In the genomic region with DNA sequence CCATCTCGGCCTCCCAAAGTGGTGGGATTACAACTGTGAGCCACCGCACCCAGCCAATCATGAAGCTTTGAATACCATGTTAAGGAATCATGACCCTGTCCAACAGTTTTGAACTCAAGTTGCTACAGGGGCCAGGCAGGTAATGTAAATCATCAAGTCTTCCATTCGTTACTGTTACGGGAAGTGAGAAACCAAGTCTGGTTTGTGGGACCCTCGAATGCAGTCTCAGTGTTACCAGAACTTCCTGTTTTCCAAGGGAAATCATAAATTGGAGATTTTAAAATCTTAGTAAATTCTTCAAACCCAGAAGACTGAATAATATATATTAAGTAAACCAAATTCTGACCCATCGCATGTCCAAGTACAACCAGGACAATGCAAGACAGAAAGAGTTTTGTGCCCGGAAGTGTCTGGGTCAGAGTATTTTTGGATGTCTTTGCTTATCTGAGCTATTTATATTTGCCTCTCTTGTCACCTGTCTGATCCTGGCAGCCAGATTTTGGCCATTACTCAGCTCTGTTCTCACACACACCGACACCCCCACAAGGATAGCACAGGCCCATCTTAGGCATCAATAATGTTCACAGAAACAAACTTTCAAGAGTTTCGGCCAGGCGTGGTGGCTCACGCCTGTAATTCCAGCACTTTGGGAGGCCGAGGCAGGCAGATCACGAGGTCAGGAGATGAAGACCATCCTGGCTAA, we compare ENCODE assay signal across 12 cellular contexts. TPM values are rescaled to one million over a fixed set of nuclear protein-coding genes. Genes with fewer than 3 reads are reported as not detected.
DNase-seq lines count a peak whose midpoint lies in the region; ATAC-seq and TF ChIP-seq lines count a peak whose summit lies in the region.
"Had no signal": no experiment of that assay in that cellular context is flagged by ENCODE, and none has a peak within 500 bp of the region (broad histone marks: within the 10 kb centered on the region; RNA-seq: fewer than 3 reads in every experiment).

No MANE protein-coding gene starts in this region.

- peak overlapping the region; percentile 64 for H3K4me3 Mint-ChIP-seq in activated naive CD4-positive, alpha-beta T cell treated with anti-CD3 and anti-CD28 coated beads, Interleukin-2, amount 50 U/mL, for 24 hours
- H3K4me3 Mint-ChIP-seq in T-cell = peak overlapping the region; percentile 13 to 72 (median 66)

- WGBS in stomach, 5 donors = 69 to 74% (median 71%) methylated on average over 13 of the region's 13 CpGs

- TF ChIP-seq EP300 in stomach (IDR thresholded peaks at IDR 0.05) = no peak

- DNase-seq in activated naive CD4-positive, alpha-beta T cell (lab: John Stamatoyannopoulos, UW) = no peak
- DNase-seq in T-cell (no peak), right atrium auricular region (ENCODE audit: low spot score) (no peak), stomach (no peak), medulla oblongata (ENCODE audit: extremely low spot score) (no peak), vagina (ENCODE audit: extremely low spot score in 2 of 2) (no peak)
- DNase-seq: amygdala; NCI-H510A; stimulated activated CD4-positive, alpha-beta T cell treated with anti-CD3 and anti-CD28 coated beads, Interleukin-12 subunit alpha, Interleukin-12 subunit beta, amount 100 ng/mL, for 4 hours had no signal

- TF ChIP-seq CTCF in right atrium auricular region (IDR thresholded peaks at IDR 0.05) (no peak), stomach (IDR thresholded peaks at IDR 0.05) (no peak), vagina (IDR thresholded peaks at IDR 0.05) (no peak)

- H3K27ac Mint-ChIP-seq in activated naive CD4-positive, alpha-beta T cell treated with anti-CD3 and anti-CD28 coated beads, Interleukin-2, amount 50 U/mL, for 24 hours = peak overlapping the region; percentile 88
- H3K27ac Mint-ChIP-seq in T-cell = peak overlapping the region; percentile 92 to 95

- no peak overlapping the region for H3K4me3 ChIP-seq in right atrium auricular region
- no peak overlapping the region for H3K4me3 ChIP-seq in stomach
- no peak overlapping the region for H3K4me3 ChIP-seq in vagina

- H3K27ac ChIP-seq in right atrium auricular region = peak overlapping the region; percentile 80 to 85
- peak overlapping the region; percentile 63 to 96 (median 85) for H3K27ac ChIP-seq in stomach
- no peak overlapping the region for H3K27ac ChIP-seq in vagina

- peaks cover 0 to 48% of the 10 kb centered on the region in 2 donors for H3K4me1 ChIP-seq in right atrium auricular region
- peaks cover 32 to 71% (median 57%) of the 10 kb centered on the region in 4 donors for H3K4me1 ChIP-seq in stomach
- peaks cover 24% of the 10 kb centered on the region for H3K4me1 ChIP-seq in vagina

- no peaks in the 10 kb centered on the region for H3K36me3 ChIP-seq in right atrium auricular region
- H3K36me3 ChIP-seq in stomach = peaks cover 0 to 5% (median 2%) of the 10 kb centered on the region in 4 donors
- H3K36me3 ChIP-seq in vagina = no peaks in the 10 kb centered on the region

- H3K4me1 Mint-ChIP-seq in activated naive CD4-positive, alpha-beta T cell treated with anti-CD3 and anti-CD28 coated beads, Interleukin-2, amount 50 U/mL, for 24 hours = peaks cover 55% of the 10 kb centered on the region
- peaks cover 51 to 61% (median 59%) of the 10 kb centered on the region in 3 donors for H3K4me1 Mint-ChIP-seq in T-cell

- H3K27me3 Mint-ChIP-seq in activated naive CD4-positive, alpha-beta T cell treated with anti-CD3 and anti-CD28 coated beads, Interleukin-2, amount 50 U/mL, for 24 hours = no peaks in the 10 kb centered on the region
- H3K27me3 Mint-ChIP-seq in T-cell = no peaks in the 10 kb centered on the region

- intact Hi-C loops in stomach (cut with DNase I; ENCODE audit: low total_unique reads) (no loop called here), vagina (cut with DNase I) (no loop called here)

- H3K27me3 ChIP-seq in right atrium auricular region (no peaks in the 10 kb centered on the region), stomach (no peaks in the 10 kb centered on the region), vagina (no peaks in the 10 kb centered on the region)

- H3K36me3 Mint-ChIP-seq in activated naive CD4-positive, alpha-beta T cell treated with anti-CD3 and anti-CD28 coated beads, Interleukin-2, amount 50 U/mL, for 24 hours = no peaks in the 10 kb centered on the region
- H3K36me3 Mint-ChIP-seq in T-cell = no peaks in the 10 kb centered on the region

- no peak for ATAC-seq in T-cell (replicated peaks in 1 of 4)
- no peak for ATAC-seq in HG02938 (IDR thresholded peaks at IDR 0.05; ENCODE audit: unreplicated experiment)
- ATAC-seq: esophagus mucosa had no signal

- TF ChIP-seq POLR2A in stomach (IDR thresholded peaks at IDR 0.05) (no peak), vagina (IDR thresholded peaks at IDR 0.05) (no peak)

- H3K9me3 ChIP-seq in right atrium auricular region (no peaks in the 10 kb centered on the region), stomach (no peaks in the 10 kb centered on the region), vagina (no peaks in the 10 kb centered on the region)

- POLR2A ChIA-PET in T-cell (lab: Charles Lee) = interaction anchor here (0.6 to 4.6 kb wide), 3 partner anchors 9 to 1553 kb away, joined by 3 to 37 read pairs (median 9); a partner anchor contains a TSS

- no peaks in the 10 kb centered on the region for H3K9me3 Mint-ChIP-seq in activated naive CD4-positive, alpha-beta T cell treated with anti-CD3 and anti-CD28 coated beads, Interleukin-2, amount 50 U/mL, for 24 hours
- no peaks in the 10 kb centered on the region for H3K9me3 Mint-ChIP-seq in T-cell

- CTCF ChIA-PET in T-cell (lab: Charles Lee) = interaction anchor here (0.5 to 2.1 kb wide), 6 partner anchors 13 to 1565 kb away, joined by 3 to 10 read pairs (median 3); no protein-coding TSS in a partner anchor

RNA-seq across cellular contexts. Expression of a gene that starts 8.8 kb away (rescaled TPM):
- total RNA-seq in T-cell = 100 to 1,000 TPM in 1 of 5 donors, 10 to 100 TPM in 4; 74.4 to 106 (median 93.5) TPM
- total RNA-seq in right atrium auricular region = 100 to 1,000 TPM; 472 to 881 TPM
- total RNA-seq in stomach = 100 to 1,000 TPM; 146 to 548 (median 341) TPM
- polyA plus RNA-seq in stomach = 100 to 1,000 TPM; 520 to 559 (median 540) TPM
- 224 TPM for total RNA-seq in vagina

RNA-seq across cellular contexts. Expression of a gene that starts 11.9 kb away (rescaled TPM):
- total RNA-seq in T-cell = 10 to 100 TPM; 61.8 to 68.0 (median 67.2) TPM
- 10 to 100 TPM; 45.8 to 55.3 TPM for total RNA-seq in right atrium auricular region
- total RNA-seq in stomach = 100 to 1,000 TPM in 1 of 5 donors, 10 to 100 TPM in 4; 38.4 to 111 (median 79.7) TPM
- polyA plus RNA-seq in stomach = 10 to 100 TPM; 59.5 to 75.6 (median 73.2) TPM
- 84.2 TPM for total RNA-seq in vagina

RNA-seq across cellular contexts. Expression of a gene that starts 14.6 kb away (rescaled TPM):
- total RNA-seq in T-cell (10 to 100 TPM in 1 of 5 donors, 1 to 10 TPM in 4; 7.1 to 11.9 (median 8.6) TPM), right atrium auricular region (1 to 10 TPM; 4.1 to 8.9 TPM), stomach (10 to 100 TPM in 1 of 5 donors, 1 to 10 TPM in 4; 2.3 to 20.3 (median 3.3) TPM), vagina (14.7 TPM)
- 10 to 100 TPM in 1 of 3 donors, 1 to 10 TPM in 2; 6.7 to 11.5 (median 7.9) TPM for polyA plus RNA-seq in stomach
